ENCODE assay signal across 16 cellular contexts in the genomic region with DNA sequence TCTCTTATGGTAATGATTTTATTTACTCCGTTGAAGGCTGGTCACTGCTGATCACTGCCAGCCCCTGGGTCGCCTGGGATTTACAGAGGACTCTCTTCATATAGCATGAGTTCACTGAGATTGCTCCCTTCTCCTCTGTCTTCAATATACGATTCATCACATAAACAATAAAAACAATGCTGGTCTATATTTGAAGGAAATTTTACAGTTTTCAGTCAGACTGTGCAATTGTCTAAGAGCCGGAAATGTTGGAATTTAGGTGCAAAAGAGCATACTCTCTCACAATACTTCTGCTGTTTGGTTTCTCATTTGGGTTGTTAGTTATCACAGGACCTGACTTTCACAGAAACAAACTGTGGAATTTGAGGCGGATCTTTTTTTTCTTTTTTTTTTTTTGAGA.
DNase-seq lines count a peak whose midpoint lies in the region; ATAC-seq and TF ChIP-seq lines count a peak whose summit lies in the region.
"Had no signal": no experiment of that assay in that cellular context is flagged by ENCODE, and none has a peak within 500 bp of the region (broad histone marks: within the 10 kb centered on the region; RNA-seq: fewer than 3 reads in every experiment).

No MANE protein-coding gene starts in this region.

- H3K4me1 Mint-ChIP-seq in nephron: peaks cover 36% of the 10 kb centered on the region

- DNase-seq in caudate nucleus (lab: John Stamatoyannopoulos, UW): no peak
- DNase-seq in sigmoid colon: no peak
- DNase-seq in MM.1S: no peak
- DNase-seq in germinal center (ENCODE audit: low spot score): no peak
- DNase-seq: CD4-positive, alpha-beta memory T cell; DND-41; GDM1; KG1; NCI-H1105; NCI-H524 treated with DMSO at 0.1 percent for 48 hours had no signal

- H3K36me3 ChIP-seq in OCI-LY1 (ENCODE audit: insufficient read depth, low read length): no peaks in the 10 kb centered on the region
- H3K36me3 ChIP-seq in sigmoid colon: no peaks in the 10 kb centered on the region
- no peaks in the 10 kb centered on the region for H3K36me3 ChIP-seq in MM.1S (replicated peaks; ENCODE audit: insufficient read depth, low read length)

- no peaks in the 10 kb centered on the region for H4K20me1 ChIP-seq in OCI-LY1 (ENCODE audit: insufficient read depth, low read length)
- no peaks in the 10 kb centered on the region for H4K20me1 ChIP-seq in MM.1S (ENCODE audit: insufficient read depth, low read length)

- H3K9me3 Mint-ChIP-seq in nephron: no peaks in the 10 kb centered on the region
- H3K9me3 Mint-ChIP-seq: CD4-positive, alpha-beta memory T cell had no signal

- no peaks in the 10 kb centered on the region for H3F3A ChIP-seq in OCI-LY1 (ENCODE audit: insufficient read depth, low read length)
- no peaks in the 10 kb centered on the region for H3F3A ChIP-seq in MM.1S (ENCODE audit: insufficient read depth, low read length)

- no peak for TF ChIP-seq CTCF in OCI-LY1 (IDR thresholded peaks at IDR 0.05; ENCODE audit: low read length)
- TF ChIP-seq CTCF in nephron (IDR thresholded peaks at IDR 0.05; ENCODE audit: unreplicated experiment in 3 of 3): no peak
- no peak for TF ChIP-seq CTCF in sigmoid colon (IDR thresholded peaks at IDR 0.05)
- TF ChIP-seq CTCF in MM.1S (IDR thresholded peaks at IDR 0.05; ENCODE audit: low read length): no peak

- H3K4me2 ChIP-seq in OCI-LY1 (ENCODE audit: low read length): peak overlapping the region; percentile 31; the same call in 1 of the 2 replicates
- no peak overlapping the region for H3K4me2 ChIP-seq in MM.1S (ENCODE audit: low read depth, low read length)

- H3K9me3 ChIP-seq in OCI-LY1 (ENCODE audit: low read length) (no peaks in the 10 kb centered on the region), sigmoid colon (no peaks in the 10 kb centered on the region), MM.1S (replicated peaks; ENCODE audit: insufficient read depth, low read length) (no peaks in the 10 kb centered on the region)

- H3K79me2 ChIP-seq in OCI-LY1 (ENCODE audit: insufficient read depth, low read length) (no peaks in the 10 kb centered on the region), MM.1S (ENCODE audit: low read length) (no peaks in the 10 kb centered on the region)

- H3K4me3 ChIP-seq in OCI-LY1 (ENCODE audit: low read depth, low read length, poor library complexity, severe bottlenecking): no peak overlapping the region
- H3K4me3 ChIP-seq in sigmoid colon: no peak overlapping the region
- no peak overlapping the region for H3K4me3 ChIP-seq in MM.1S (ENCODE audit: low read length)

- intact Hi-C loops in sigmoid colon (cut with DNase I): no loop called here

- H3K27ac ChIP-seq in OCI-LY1 (ENCODE audit: low read depth, low read length, poor library complexity, severe bottlenecking) (peak overlapping the region; percentile 77), caudate nucleus (ENCODE audit: low read depth, low read length) (peak overlapping the region; percentile 17), sigmoid colon (peak overlapping the region in 3 of 4 donors; percentile 24 to 60 (median 48)), MM.1S (ENCODE audit: low read length) (no peak overlapping the region)
- H3K27ac ChIP-seq: RWPE1 had no signal

- no peak for ATAC-seq in GM18498 (IDR thresholded peaks at IDR 0.05; ENCODE audit: unreplicated experiment)
- ATAC-seq in GM18517 (IDR thresholded peaks at IDR 0.05; ENCODE audit: unreplicated experiment): no peak

- peak overlapping the region; percentile 96; the same call in 1 of the 2 replicates for H2AFZ ChIP-seq in OCI-LY1 (ENCODE audit: low read length)
- H2AFZ ChIP-seq in MM.1S (ENCODE audit: low read length): no peak overlapping the region

- H3K27me3 Mint-ChIP-seq in nephron (ENCODE audit: low read depth): peaks cover 4% of the 10 kb centered on the region
- H3K27me3 Mint-ChIP-seq: B cell; CD4-positive, alpha-beta memory T cell had no signal

- no peak for TF ChIP-seq EP300 in sigmoid colon (IDR thresholded peaks at IDR 0.05)

- H3K9ac ChIP-seq in OCI-LY1 (ENCODE audit: low read length) (peak overlapping the region; percentile 34; the same call in 1 of the 2 replicates), MM.1S (ENCODE audit: low read length) (no peak overlapping the region)

- H3K4me3 Mint-ChIP-seq in nephron: peak overlapping the region in 1 of 3 experiments; percentile 22
- H3K4me3 Mint-ChIP-seq: B cell; CD4-positive, alpha-beta memory T cell had no signal

- H3K27ac Mint-ChIP-seq in nephron: peak overlapping the region; percentile 74 to 79 (median 77)
- H3K27ac Mint-ChIP-seq: B cell had no signal

- H3K4me1 ChIP-seq in OCI-LY1 (ENCODE audit: insufficient read depth, low read length, severe bottlenecking) (peaks cover 28% of the 10 kb centered on the region), sigmoid colon (peaks cover 0 to 16% (median 12%) of the 10 kb centered on the region in 4 donors), MM.1S (ENCODE audit: low read length) (peaks cover 4% of the 10 kb centered on the region; the same call in 1 of the 2 replicates)

- no peaks in the 10 kb centered on the region for H3K27me3 ChIP-seq in OCI-LY1 (ENCODE audit: insufficient read depth, low read length)
- no peaks in the 10 kb centered on the region for H3K27me3 ChIP-seq in sigmoid colon
- no peaks in the 10 kb centered on the region for H3K27me3 ChIP-seq in MM.1S (replicated peaks; ENCODE audit: insufficient read depth, low read length)

- no peak for TF ChIP-seq POLR2A in sigmoid colon (IDR thresholded peaks at IDR 0.05)

- WGBS in sigmoid colon, 2 donors: 73 to 74% methylated on average over 5 of the region's 5 CpGs

- H3K9me2 ChIP-seq in OCI-LY1 (ENCODE audit: low read depth, low read length): no peaks in the 10 kb centered on the region
- H3K9me2 ChIP-seq in MM.1S (replicated peaks; ENCODE audit: insufficient read depth, low read length): no peaks in the 10 kb centered on the region

- H3K36me3 Mint-ChIP-seq in nephron (ENCODE audit: low read depth): no peaks in the 10 kb centered on the region
- H3K36me3 Mint-ChIP-seq: CD4-positive, alpha-beta memory T cell had no signal
